10 cellular contexts compared by ENCODE assay signal in the genomic region with DNA sequence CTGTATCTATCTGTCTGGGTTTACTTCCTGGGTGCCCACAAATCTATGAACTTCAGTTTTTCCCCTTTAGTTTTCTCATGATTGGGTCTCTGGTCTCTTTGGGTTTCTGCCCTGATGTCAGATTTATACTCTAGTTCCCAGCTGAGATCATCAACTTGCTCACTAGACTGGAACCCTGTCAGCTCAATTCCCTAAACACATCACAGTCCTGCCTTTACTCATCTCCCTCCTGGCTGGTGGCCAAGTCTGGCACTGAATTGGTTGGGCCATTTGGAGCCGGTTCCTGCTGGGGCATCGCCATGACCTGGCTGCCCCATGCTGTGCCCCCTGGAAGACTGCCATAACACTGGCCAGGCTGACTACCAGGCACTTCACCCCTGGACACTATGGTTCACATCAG.
DNase-seq lines count a peak whose midpoint lies in the region; ATAC-seq, FAIRE-seq and TF ChIP-seq lines count a peak whose summit lies in the region.
"Had no signal": no experiment of that assay in that cellular context is flagged by ENCODE, and none has a peak within 500 bp of the region (broad histone marks: within the 10 kb centered on the region; RNA-seq: fewer than 3 reads in every experiment).

No MANE protein-coding gene starts in this region.

- no peak for TF ChIP-seq CTCF in GM06990 (IDR thresholded peaks at IDR 0.05; ENCODE audit: insufficient read depth, low read length, poor library complexity, severe bottlenecking)
- no peak for TF ChIP-seq CTCF in tibial nerve (IDR thresholded peaks at IDR 0.05)

- peak; percentile 37 for ATAC-seq in memory B cell (ENCODE audit: low read depth)

- no peak for TF ChIP-seq EP300 in tibial nerve (IDR thresholded peaks at IDR 0.05)

- TF ChIP-seq POLR2A in H54 (IDR thresholded peaks at IDR 0.05; ENCODE audit: low read depth, low read length): no peak
- TF ChIP-seq POLR2A in tibial nerve (IDR thresholded peaks at IDR 0.05): no peak

- FAIRE-seq in H54 (lab: Jason Lieb, UNC): peak; percentile 98

- H3K36me3 Mint-ChIP-seq in memory B cell: peaks cover 14% of the 10 kb centered on the region

- H3K27me3 ChIP-seq in GM06990 (replicated peaks; ENCODE audit: control insufficient read depth, insufficient read depth, low read length) (no peaks in the 10 kb centered on the region), tibial nerve (no peaks in the 10 kb centered on the region)

- H3K4me1 ChIP-seq in tibial nerve: no peaks in the 10 kb centered on the region

- peaks cover 2% of the 10 kb centered on the region for H3K4me1 Mint-ChIP-seq in memory B cell

- H3K9me3 ChIP-seq in tibial nerve: no peaks in the 10 kb centered on the region

- H3K27ac ChIP-seq in tibial nerve: no peak overlapping the region

- no peak overlapping the region for H3K4me3 Mint-ChIP-seq in memory B cell
- H3K4me3 Mint-ChIP-seq: activated T-helper 1 cell treated with anti-CD3 and anti-CD28 coated beads, Interleukin-12 subunit alpha, Interleukin-12 subunit beta, Interleukin-2, Interleukin-4 antibody, amounts not matched to agents 30 ng/mL and 10 ng/mL and 1 ng/mL, durations not matched to agents 14 hours and 24 hours and 36 hours had no signal

- WGBS in tibial nerve, 2 donors: 54 to 67% methylated on average over 2 of the region's 2 CpGs

- no peak overlapping the region for H3K27ac Mint-ChIP-seq in memory B cell
- H3K27ac Mint-ChIP-seq: activated T-helper 1 cell treated with anti-CD3 and anti-CD28 coated beads, Interleukin-12 subunit alpha, Interleukin-12 subunit beta, Interleukin-2, Interleukin-4 antibody, amounts not matched to agents 30 ng/mL and 10 ng/mL and 1 ng/mL, durations not matched to agents 14 hours and 24 hours and 36 hours had no signal

- peak; percentile 40 for DNase-seq in GM06990 (ENCODE audit: extremely low read depth, insufficient read length)
- DNase-seq in H54 (ENCODE audit: insufficient read length, low spot score): peak; percentile 31
- DNase-seq in NCI-H69 (lab: John Stamatoyannopoulos, UW): peak; percentile 93
- DNase-seq in memory B cell (ENCODE audit: low spot score in 2 of 2): no peak
- DNase-seq in germinal center (ENCODE audit: low spot score): no peak
- DNase-seq in occipital lobe (lab: John Stamatoyannopoulos, UW): no peak
- no peak for DNase-seq in tibial nerve (ENCODE audit: low spot score in 2 of 2)
- DNase-seq in NCI-H2227 (lab: John Stamatoyannopoulos, UW; ENCODE audit: unreplicated experiment): no peak
- DNase-seq: retina had no signal

- no peak overlapping the region for H3K4me3 ChIP-seq in GM06990 (replicated peaks; ENCODE audit: low read depth, low read length)
- no peak overlapping the region for H3K4me3 ChIP-seq in tibial nerve

- H3K27me3 Mint-ChIP-seq in memory B cell: no peaks in the 10 kb centered on the region

- no peaks in the 10 kb centered on the region for H3K36me3 ChIP-seq in GM06990 (ENCODE audit: control insufficient read depth, insufficient read depth, low read length)
- H3K36me3 ChIP-seq in tibial nerve: peaks cover 0 to 4% (median 0%) of the 10 kb centered on the region in 3 donors

- H3K9me3 Mint-ChIP-seq in memory B cell: no peaks in the 10 kb centered on the region
- H3K9me3 Mint-ChIP-seq: activated T-helper 1 cell treated with anti-CD3 and anti-CD28 coated beads, Interleukin-12 subunit alpha, Interleukin-12 subunit beta, Interleukin-2, Interleukin-4 antibody, amounts not matched to agents 30 ng/mL and 10 ng/mL and 1 ng/mL, durations not matched to agents 14 hours and 24 hours and 36 hours had no signal

Comparison
In these comparisons a context has a peak if more than half of its experiments do, and no peak if none do; other contexts are left out.
1. DNase-seq: peak in GM06990 (single experiment), H54 (single experiment) and NCI-H69 (single experiment); none in memory B cell (0 of 2), germinal center (single experiment), occipital lobe (single experiment), tibial nerve (0 of 2) and NCI-H2227 (single experiment).